1 cellular context compared by ENCODE assay signal in the genomic region with DNA sequence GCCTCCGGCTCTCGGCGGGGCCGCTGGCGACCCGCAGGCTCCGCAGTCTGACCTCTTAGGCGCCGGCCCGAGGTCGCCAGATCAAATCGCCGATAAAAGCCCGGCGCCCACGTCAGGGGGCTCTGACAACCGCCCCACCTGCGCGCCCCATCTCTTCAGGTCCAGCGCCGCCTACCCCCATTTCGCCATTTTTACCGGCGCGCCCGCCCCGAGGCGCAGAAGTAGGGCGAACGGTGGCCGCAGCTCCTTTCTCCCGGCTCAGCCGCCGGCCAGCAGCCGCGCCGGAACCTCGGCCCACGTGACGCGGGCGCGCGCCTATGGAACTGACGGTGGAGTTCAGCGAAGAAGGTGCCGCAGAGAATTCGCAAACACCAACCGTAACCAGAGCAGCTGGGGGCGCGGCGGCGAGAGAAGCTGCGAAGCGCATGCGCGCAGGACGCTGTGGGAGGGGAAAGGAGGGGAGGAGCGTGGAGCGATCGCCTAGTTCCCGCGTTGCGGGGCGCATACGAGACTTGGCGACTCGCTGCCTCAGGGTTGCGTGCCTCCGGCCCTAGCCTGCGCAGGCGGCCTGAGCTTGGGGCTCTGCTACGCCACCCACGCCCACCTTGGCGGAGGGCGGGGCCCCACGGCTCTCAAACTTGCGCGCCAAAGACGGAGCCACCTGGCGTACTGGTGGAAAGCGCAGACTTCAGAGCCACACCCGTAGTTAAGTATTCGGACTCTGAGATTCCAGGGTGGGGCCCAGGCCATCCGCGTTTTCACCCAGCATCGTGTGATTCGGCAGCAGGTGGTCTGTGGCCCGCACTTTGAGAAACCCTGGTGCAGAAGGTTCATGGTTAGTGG.
TF ChIP-seq lines count a peak whose summit lies in the region.

Gene TRIM37, minus strand, starts transcription at position 418 of the 843 bp plus-strand sequence. CDS start 419 bp downstream, outside the sequence.

TF ChIP-seq in HepG2, 621 proteins besides CTCF, POLR2A, EP300 and RAD21 (continued from another document and continues in another):
- peak; percentile 89 for TF ChIP-seq ZBTB2 (CRISPR knock-in tag; IDR thresholded peaks at IDR 0.05; ENCODE audit: low read depth)
- TF ChIP-seq MED13 (CRISPR knock-in tag; IDR thresholded peaks at IDR 0.05), result peak; percentile 73; the same call in 1 of the 2 replicates
- TF ChIP-seq ZNF274 (CRISPR knock-in tag; IDR thresholded peaks at IDR 0.05), result peak; percentile 66; the same call in 1 of the 2 replicates
- TF ChIP-seq ZNF792 (CRISPR knock-in tag; IDR thresholded peaks at IDR 0.05), result peak; percentile 87
- TF ChIP-seq, protein P1, sequence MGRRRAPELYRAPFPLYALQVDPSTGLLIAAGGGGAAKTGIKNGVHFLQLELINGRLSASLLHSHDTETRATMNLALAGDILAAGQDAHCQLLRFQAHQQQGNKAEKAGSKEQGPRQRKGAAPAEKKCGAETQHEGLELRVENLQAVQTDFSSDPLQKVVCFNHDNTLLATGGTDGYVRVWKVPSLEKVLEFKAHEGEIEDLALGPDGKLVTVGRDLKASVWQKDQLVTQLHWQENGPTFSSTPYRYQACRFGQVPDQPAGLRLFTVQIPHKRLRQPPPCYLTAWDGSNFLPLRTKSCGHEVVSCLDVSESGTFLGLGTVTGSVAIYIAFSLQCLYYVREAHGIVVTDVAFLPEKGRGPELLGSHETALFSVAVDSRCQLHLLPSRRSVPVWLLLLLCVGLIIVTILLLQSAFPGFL (CRISPR knock-in tag; IDR thresholded peaks at IDR 0.05), result no peak; the same call in 1 of the 2 replicates
- TF ChIP-seq GPN1 (CRISPR knock-in tag; IDR thresholded peaks at IDR 0.05; ENCODE audit: borderline replicate concordance), result no peak
- no peak; the same call in 1 of the 2 replicates for TF ChIP-seq ATAD3A (CRISPR knock-in tag; IDR thresholded peaks at IDR 0.05)
- 0 out of 2 replicates have a peak, but pooled peaks have one; percentile 79 for TF ChIP-seq ZNF773 (CRISPR knock-in tag; IDR thresholded peaks at IDR 0.05; ENCODE audit: borderline replicate concordance)
- TF ChIP-seq ZNF607 (CRISPR knock-in tag; IDR thresholded peaks at IDR 0.05; ENCODE audit: borderline replicate concordance), result no peak; the same call in 1 of the 2 replicates
- no peak for TF ChIP-seq ZNF263 (CRISPR knock-in tag; IDR thresholded peaks at IDR 0.05)
- TF ChIP-seq NFATC3 (CRISPR knock-in tag; IDR thresholded peaks at IDR 0.05), result peak; percentile 94
- TF ChIP-seq ZSCAN25 (CRISPR knock-in tag; IDR thresholded peaks at IDR 0.05), result peak; percentile 86
- TF ChIP-seq ZFP36L1 (CRISPR knock-in tag; IDR thresholded peaks at IDR 0.05), result no peak
- peak; percentile 80; the same call in 1 of the 2 replicates for TF ChIP-seq ZNF564 (CRISPR knock-in tag; IDR thresholded peaks at IDR 0.05)
- TF ChIP-seq KDM6A (CRISPR knock-in tag; IDR thresholded peaks at IDR 0.05; ENCODE audit: low read depth), result no peak
- peak; percentile 96 for TF ChIP-seq CHD2 (IDR thresholded peaks at IDR 0.05; ENCODE audit: low read depth, low read length)
- peak; percentile 84 for TF ChIP-seq SATB2 (CRISPR knock-in tag; IDR thresholded peaks at IDR 0.05)
- TF ChIP-seq DPF2 (CRISPR knock-in tag; IDR thresholded peaks at IDR 0.05; ENCODE audit: borderline replicate concordance, low read depth), result no peak
- peak; percentile 73 for TF ChIP-seq YY1 (IDR thresholded peaks at IDR 0.05; ENCODE audit: insufficient read depth, insufficient replicate concordance, low read depth, low read length)
- peak; percentile 94 for TF ChIP-seq RBFOX2 (IDR thresholded peaks at IDR 0.05; ENCODE audit: low read depth, low read length)
- TF ChIP-seq PLRG1 (conservative IDR thresholded peaks at IDR 0.05), result no peak
- peak; percentile 94 for TF ChIP-seq PHF8 (CRISPR knock-in tag; IDR thresholded peaks at IDR 0.05)
- TF ChIP-seq, protein P2, sequence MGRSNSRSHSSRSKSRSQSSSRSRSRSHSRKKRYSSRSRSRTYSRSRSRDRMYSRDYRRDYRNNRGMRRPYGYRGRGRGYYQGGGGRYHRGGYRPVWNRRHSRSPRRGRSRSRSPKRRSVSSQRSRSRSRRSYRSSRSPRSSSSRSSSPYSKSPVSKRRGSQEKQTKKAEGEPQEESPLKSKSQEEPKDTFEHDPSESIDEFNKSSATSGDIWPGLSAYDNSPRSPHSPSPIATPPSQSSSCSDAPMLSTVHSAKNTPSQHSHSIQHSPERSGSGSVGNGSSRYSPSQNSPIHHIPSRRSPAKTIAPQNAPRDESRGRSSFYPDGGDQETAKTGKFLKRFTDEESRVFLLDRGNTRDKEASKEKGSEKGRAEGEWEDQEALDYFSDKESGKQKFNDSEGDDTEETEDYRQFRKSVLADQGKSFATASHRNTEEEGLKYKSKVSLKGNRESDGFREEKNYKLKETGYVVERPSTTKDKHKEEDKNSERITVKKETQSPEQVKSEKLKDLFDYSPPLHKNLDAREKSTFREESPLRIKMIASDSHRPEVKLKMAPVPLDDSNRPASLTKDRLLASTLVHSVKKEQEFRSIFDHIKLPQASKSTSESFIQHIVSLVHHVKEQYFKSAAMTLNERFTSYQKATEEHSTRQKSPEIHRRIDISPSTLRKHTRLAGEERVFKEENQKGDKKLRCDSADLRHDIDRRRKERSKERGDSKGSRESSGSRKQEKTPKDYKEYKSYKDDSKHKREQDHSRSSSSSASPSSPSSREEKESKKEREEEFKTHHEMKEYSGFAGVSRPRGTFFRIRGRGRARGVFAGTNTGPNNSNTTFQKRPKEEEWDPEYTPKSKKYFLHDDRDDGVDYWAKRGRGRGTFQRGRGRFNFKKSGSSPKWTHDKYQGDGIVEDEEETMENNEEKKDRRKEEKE (IDR thresholded peaks at IDR 0.05), result no peak
- peak; percentile 69; the same call in 1 of the 2 replicates for TF ChIP-seq TOPORS (CRISPR knock-in tag; IDR thresholded peaks at IDR 0.05)
- TF ChIP-seq, protein P3, sequence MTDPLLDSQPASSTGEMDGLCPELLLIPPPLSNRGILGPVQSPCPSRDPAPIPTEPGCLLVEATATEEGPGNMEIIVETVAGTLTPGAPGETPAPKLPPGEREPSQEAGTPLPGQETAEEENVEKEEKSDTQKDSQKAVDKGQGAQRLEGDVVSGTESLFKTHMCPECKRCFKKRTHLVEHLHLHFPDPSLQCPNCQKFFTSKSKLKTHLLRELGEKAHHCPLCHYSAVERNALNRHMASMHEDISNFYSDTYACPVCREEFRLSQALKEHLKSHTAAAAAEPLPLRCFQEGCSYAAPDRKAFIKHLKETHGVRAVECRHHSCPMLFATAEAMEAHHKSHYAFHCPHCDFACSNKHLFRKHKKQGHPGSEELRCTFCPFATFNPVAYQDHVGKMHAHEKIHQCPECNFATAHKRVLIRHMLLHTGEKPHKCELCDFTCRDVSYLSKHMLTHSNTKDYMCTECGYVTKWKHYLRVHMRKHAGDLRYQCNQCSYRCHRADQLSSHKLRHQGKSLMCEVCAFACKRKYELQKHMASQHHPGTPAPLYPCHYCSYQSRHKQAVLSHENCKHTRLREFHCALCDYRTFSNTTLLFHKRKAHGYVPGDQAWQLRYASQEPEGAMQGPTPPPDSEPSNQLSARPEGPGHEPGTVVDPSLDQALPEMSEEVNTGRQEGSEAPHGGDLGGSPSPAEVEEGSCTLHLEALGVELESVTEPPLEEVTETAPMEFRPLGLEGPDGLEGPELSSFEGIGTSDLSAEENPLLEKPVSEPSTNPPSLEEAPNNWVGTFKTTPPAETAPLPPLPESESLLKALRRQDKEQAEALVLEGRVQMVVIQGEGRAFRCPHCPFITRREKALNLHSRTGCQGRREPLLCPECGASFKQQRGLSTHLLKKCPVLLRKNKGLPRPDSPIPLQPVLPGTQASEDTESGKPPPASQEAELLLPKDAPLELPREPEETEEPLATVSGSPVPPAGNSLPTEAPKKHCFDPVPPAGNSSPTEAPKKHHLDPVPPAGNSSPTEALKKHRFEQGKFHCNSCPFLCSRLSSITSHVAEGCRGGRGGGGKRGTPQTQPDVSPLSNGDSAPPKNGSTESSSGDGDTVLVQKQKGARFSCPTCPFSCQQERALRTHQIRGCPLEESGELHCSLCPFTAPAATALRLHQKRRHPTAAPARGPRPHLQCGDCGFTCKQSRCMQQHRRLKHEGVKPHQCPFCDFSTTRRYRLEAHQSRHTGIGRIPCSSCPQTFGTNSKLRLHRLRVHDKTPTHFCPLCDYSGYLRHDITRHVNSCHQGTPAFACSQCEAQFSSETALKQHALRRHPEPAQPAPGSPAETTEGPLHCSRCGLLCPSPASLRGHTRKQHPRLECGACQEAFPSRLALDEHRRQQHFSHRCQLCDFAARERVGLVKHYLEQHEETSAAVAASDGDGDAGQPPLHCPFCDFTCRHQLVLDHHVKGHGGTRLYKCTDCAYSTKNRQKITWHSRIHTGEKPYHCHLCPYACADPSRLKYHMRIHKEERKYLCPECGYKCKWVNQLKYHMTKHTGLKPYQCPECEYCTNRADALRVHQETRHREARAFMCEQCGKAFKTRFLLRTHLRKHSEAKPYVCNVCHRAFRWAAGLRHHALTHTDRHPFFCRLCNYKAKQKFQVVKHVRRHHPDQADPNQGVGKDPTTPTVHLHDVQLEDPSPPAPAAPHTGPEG (CRISPR knock-in tag; IDR thresholded peaks at IDR 0.05), result no peak
- TF ChIP-seq SNAI1 (CRISPR knock-in tag; IDR thresholded peaks at IDR 0.05; ENCODE audit: borderline replicate concordance), result peak; percentile 22; the same call in 1 of the 2 replicates
- TF ChIP-seq ZNF605 (CRISPR knock-in tag; IDR thresholded peaks at IDR 0.05), result peak; percentile 98
- no peak for TF ChIP-seq TCF7 (IDR thresholded peaks at IDR 0.05; ENCODE audit: low read depth)
- TF ChIP-seq, protein P4, sequence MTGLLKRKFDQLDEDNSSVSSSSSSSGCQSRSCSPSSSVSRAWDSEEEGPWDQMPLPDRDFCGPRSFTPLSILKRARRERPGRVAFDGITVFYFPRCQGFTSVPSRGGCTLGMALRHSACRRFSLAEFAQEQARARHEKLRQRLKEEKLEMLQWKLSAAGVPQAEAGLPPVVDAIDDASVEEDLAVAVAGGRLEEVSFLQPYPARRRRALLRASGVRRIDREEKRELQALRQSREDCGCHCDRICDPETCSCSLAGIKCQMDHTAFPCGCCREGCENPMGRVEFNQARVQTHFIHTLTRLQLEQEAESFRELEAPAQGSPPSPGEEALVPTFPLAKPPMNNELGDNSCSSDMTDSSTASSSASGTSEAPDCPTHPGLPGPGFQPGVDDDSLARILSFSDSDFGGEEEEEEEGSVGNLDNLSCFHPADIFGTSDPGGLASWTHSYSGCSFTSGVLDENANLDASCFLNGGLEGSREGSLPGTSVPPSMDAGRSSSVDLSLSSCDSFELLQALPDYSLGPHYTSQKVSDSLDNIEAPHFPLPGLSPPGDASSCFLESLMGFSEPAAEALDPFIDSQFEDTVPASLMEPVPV (CRISPR knock-in tag; IDR thresholded peaks at IDR 0.05), result peak; percentile 91
- TF ChIP-seq HOMEZ (CRISPR knock-in tag; IDR thresholded peaks at IDR 0.05; ENCODE audit: low read depth), result peak; percentile 91
- no peak for TF ChIP-seq ZBTB37 (CRISPR knock-in tag; IDR thresholded peaks at IDR 0.05)
- no peak for TF ChIP-seq ATM (IDR thresholded peaks at IDR 0.05; ENCODE audit: borderline replicate concordance)
- TF ChIP-seq CEBPG (CRISPR knock-in tag; IDR thresholded peaks at IDR 0.05), result peak; percentile 0; the same call in 1 of the 2 replicates
- TF ChIP-seq MZF1 (CRISPR knock-in tag; IDR thresholded peaks at IDR 0.05; ENCODE audit: borderline replicate concordance), result no peak
- TF ChIP-seq ZNF781 (CRISPR knock-in tag; IDR thresholded peaks at IDR 0.05; ENCODE audit: borderline replicate concordance, not compliant biosample characterization), result peak; percentile 56
- TF ChIP-seq SIX4 (CRISPR knock-in tag; IDR thresholded peaks at IDR 0.05), result no peak
- TF ChIP-seq, protein P5, sequence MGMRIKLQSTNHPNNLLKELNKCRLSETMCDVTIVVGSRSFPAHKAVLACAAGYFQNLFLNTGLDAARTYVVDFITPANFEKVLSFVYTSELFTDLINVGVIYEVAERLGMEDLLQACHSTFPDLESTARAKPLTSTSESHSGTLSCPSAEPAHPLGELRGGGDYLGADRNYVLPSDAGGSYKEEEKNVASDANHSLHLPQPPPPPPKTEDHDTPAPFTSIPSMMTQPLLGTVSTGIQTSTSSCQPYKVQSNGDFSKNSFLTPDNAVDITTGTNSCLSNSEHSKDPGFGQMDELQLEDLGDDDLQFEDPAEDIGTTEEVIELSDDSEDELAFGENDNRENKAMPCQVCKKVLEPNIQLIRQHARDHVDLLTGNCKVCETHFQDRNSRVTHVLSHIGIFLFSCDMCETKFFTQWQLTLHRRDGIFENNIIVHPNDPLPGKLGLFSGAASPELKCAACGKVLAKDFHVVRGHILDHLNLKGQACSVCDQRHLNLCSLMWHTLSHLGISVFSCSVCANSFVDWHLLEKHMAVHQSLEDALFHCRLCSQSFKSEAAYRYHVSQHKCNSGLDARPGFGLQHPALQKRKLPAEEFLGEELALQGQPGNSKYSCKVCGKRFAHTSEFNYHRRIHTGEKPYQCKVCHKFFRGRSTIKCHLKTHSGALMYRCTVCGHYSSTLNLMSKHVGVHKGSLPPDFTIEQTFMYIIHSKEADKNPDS (CRISPR knock-in tag; IDR thresholded peaks at IDR 0.05), result 0 out of 2 replicates have a peak, but pooled peaks have one; percentile 77
- peak; percentile 96 for TF ChIP-seq ZNF138 (CRISPR knock-in tag; IDR thresholded peaks at IDR 0.05; ENCODE audit: low read depth)
- no peak for TF ChIP-seq TP53 (CRISPR knock-in tag; conservative IDR thresholded peaks at IDR 0.05)
- peak; percentile 90; the same call in 1 of the 2 replicates for TF ChIP-seq ZNF766 (CRISPR knock-in tag; IDR thresholded peaks at IDR 0.05; ENCODE audit: borderline replicate concordance)
